23 cellular contexts compared by ENCODE assay signal in genomic region chr15:36793205-36793604, GRCh38.
"Had no signal": no experiment of that assay in that cellular context is flagged by ENCODE, and none has a peak within 500 bp of the region (broad histone marks: within the 10 kb centered on the region; RNA-seq: fewer than 3 reads in every experiment).

No MANE protein-coding gene starts in this region.

- H3K27ac ChIP-seq: body of pancreas, lower lobe of right lung, upper lobe of right lung had no signal

- H3K9me3 Mint-ChIP-seq: activated naive CD4-positive, alpha-beta T cell treated with anti-CD3 and anti-CD28 coated beads, Interleukin-2, amount 50 U/mL, for 24 hours; activated T-helper 1 cell treated with anti-CD3 and anti-CD28 coated beads, Interleukin-12 subunit alpha, Interleukin-12 subunit beta, Interleukin-2, Interleukin-4 antibody, amounts not matched to agents 30 ng/mL and 10 ng/mL and 1 ng/mL, durations not matched to agents 14 hours and 24 hours and 36 hours had no signal

- H3K4me1 Mint-ChIP-seq: activated naive CD4-positive, alpha-beta T cell treated with anti-CD3 and anti-CD28 coated beads, Interleukin-2, amount 50 U/mL, for 24 hours had no signal

- ATAC-seq: activated CD8-positive, alpha-beta T cell treated with anti-CD3 and anti-CD28 coated beads, Interleukin-2, amount 10 ng/mL, durations not matched to agents 7 days and 5 days; body of pancreas; esophagus mucosa; left colon; lower lobe of right lung; natural killer cell; upper lobe of right lung had no signal

- H3K4me1 ChIP-seq: lower lobe of right lung, upper lobe of right lung had no signal

- H3K9me3 ChIP-seq: body of pancreas, lower lobe of right lung, upper lobe of right lung had no signal

- H3K36me3 ChIP-seq: lower lobe of right lung, upper lobe of right lung had no signal

- DNase-seq: activated CD4-positive, alpha-beta T cell treated with anti-CD3 and anti-CD28 coated beads for 1 hour; activated CD4-positive, alpha-beta T cell treated with anti-CD3 and anti-CD28 coated beads, Interleukin-2, amount 50 U/mL, for 1 hour; activated CD8-positive, alpha-beta T cell treated with anti-CD3 and anti-CD28 coated beads, Interleukin-2, amount 10 ng/mL, durations not matched to agents 7 days and 5 days; activated gamma-delta T cell; anterior cingulate cortex; body of pancreas; caudate nucleus; effector CD8-positive, alpha-beta T cell; left colon; lower lobe of right lung; midbrain; natural killer cell; nucleus accumbens; stimulated activated CD4-positive, alpha-beta T cell treated with anti-CD3 and anti-CD28 coated beads, Interleukin-2, amount 100 ng/mL, for 48 hours; stimulated activated CD8-positive, alpha-beta memory T cell treated with anti-CD3 and anti-CD28 coated beads, Interleukin-4, amount 100 ng/mL, for 48 hours; stimulated activated naive CD4-positive, alpha-beta T cell; T-helper 1 cell; upper lobe of right lung had no signal

- H3K27me3 Mint-ChIP-seq: activated naive CD4-positive, alpha-beta T cell treated with anti-CD3 and anti-CD28 coated beads, Interleukin-2, amount 50 U/mL, for 24 hours had no signal

- FAIRE-seq: frontal cortex, islet of Langerhans had no signal

- H3K4me3 Mint-ChIP-seq: activated CD8-positive, alpha-beta T cell treated with anti-CD3 and anti-CD28 coated beads, Interleukin-2, amount 10 ng/mL, durations not matched to agents 7 days and 5 days; activated naive CD4-positive, alpha-beta T cell treated with anti-CD3 and anti-CD28 coated beads, Interleukin-2, amount 50 U/mL, for 24 hours; activated T-helper 1 cell treated with anti-CD3 and anti-CD28 coated beads, Interleukin-12 subunit alpha, Interleukin-12 subunit beta, Interleukin-2, Interleukin-4 antibody, amounts not matched to agents 30 ng/mL and 10 ng/mL and 1 ng/mL, durations not matched to agents 14 hours and 24 hours and 36 hours; natural killer cell had no signal

- H3K27me3 ChIP-seq: body of pancreas, upper lobe of right lung had no signal

- H3K4me3 ChIP-seq: body of pancreas, lower lobe of right lung, upper lobe of right lung had no signal

- H3K27ac Mint-ChIP-seq: activated CD8-positive, alpha-beta T cell treated with anti-CD3 and anti-CD28 coated beads, Interleukin-2, amount 10 ng/mL, durations not matched to agents 7 days and 5 days; activated naive CD4-positive, alpha-beta T cell treated with anti-CD3 and anti-CD28 coated beads, Interleukin-2, amount 50 U/mL, for 24 hours; activated T-helper 1 cell treated with anti-CD3 and anti-CD28 coated beads, Interleukin-12 subunit alpha, Interleukin-12 subunit beta, Interleukin-2, Interleukin-4 antibody, amounts not matched to agents 30 ng/mL and 10 ng/mL and 1 ng/mL, durations not matched to agents 14 hours and 24 hours and 36 hours; natural killer cell had no signal
